In the genomic region with DNA sequence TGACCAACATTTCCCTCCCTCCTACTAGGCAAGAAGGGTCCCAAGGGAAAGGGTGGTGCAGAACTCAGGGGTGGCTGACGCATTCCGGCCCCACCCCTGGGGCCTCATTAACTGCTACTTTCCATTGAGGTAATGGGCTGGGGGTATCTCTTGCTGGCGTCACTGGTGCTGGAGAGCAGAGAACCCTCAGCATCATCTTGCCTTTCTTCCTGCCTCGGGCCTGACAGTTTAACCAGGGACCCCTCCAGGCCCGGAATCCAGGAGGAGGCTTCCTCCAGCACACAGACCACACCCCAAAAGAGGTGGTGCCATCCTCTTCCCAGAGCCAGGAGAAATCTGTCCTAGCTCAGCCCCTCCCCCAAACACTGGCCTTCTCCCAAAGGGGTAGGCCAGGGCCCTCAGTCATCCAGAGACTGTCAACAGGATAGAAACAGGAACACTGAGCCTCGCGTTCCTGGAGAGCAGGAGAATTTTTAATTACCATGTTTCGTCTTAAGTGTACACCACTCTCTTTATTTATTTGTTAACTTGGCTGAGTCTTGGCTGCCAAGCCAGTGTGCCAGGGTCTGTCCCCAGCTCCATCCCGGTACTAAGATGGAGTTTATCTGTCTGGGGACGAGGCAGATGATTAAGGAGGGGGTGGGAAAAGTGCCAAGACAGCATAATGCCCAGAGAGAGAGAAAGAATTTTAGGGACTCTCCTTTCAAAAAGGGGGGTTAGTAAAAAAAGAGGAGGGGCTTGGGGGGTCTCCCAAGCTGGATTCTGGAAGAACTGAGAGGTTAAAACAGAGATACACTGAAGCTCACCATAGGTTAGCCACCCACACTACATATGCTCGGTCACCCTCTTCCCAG, we compare ENCODE assay signal across 1 cellular context.
TF ChIP-seq lines count a peak whose summit lies in the region.

No MANE protein-coding gene starts in this region.

TF ChIP-seq in HEK293, 187 proteins besides CTCF, POLR2A, EP300 and RAD21 (continued from another document):
- TF ChIP-seq, protein P1, sequence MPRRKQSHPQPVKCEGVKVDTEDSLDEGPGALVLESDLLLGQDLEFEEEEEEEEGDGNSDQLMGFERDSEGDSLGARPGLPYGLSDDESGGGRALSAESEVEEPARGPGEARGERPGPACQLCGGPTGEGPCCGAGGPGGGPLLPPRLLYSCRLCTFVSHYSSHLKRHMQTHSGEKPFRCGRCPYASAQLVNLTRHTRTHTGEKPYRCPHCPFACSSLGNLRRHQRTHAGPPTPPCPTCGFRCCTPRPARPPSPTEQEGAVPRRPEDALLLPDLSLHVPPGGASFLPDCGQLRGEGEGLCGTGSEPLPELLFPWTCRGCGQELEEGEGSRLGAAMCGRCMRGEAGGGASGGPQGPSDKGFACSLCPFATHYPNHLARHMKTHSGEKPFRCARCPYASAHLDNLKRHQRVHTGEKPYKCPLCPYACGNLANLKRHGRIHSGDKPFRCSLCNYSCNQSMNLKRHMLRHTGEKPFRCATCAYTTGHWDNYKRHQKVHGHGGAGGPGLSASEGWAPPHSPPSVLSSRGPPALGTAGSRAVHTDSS (tag by site-specific recombination; IDR thresholded peaks at IDR 0.05): no peak
- TF ChIP-seq REPIN1 (tag by site-specific recombination; IDR thresholded peaks at IDR 0.05; ENCODE audit: low read depth): no peak
- TF ChIP-seq ZNF830 (tag by site-specific recombination; IDR thresholded peaks at IDR 0.05; ENCODE audit: low read depth): no peak
- no peak for TF ChIP-seq ZNF16 (tag by site-specific recombination; IDR thresholded peaks at IDR 0.05; ENCODE audit: low read depth)
- TF ChIP-seq ZEB2 (tag by site-specific recombination; IDR thresholded peaks at IDR 0.05): no peak
- no peak for TF ChIP-seq MEIS1 (CRISPR knock-in tag; IDR thresholded peaks at IDR 0.05; ENCODE audit: borderline replicate concordance)
- TF ChIP-seq, protein P2, sequence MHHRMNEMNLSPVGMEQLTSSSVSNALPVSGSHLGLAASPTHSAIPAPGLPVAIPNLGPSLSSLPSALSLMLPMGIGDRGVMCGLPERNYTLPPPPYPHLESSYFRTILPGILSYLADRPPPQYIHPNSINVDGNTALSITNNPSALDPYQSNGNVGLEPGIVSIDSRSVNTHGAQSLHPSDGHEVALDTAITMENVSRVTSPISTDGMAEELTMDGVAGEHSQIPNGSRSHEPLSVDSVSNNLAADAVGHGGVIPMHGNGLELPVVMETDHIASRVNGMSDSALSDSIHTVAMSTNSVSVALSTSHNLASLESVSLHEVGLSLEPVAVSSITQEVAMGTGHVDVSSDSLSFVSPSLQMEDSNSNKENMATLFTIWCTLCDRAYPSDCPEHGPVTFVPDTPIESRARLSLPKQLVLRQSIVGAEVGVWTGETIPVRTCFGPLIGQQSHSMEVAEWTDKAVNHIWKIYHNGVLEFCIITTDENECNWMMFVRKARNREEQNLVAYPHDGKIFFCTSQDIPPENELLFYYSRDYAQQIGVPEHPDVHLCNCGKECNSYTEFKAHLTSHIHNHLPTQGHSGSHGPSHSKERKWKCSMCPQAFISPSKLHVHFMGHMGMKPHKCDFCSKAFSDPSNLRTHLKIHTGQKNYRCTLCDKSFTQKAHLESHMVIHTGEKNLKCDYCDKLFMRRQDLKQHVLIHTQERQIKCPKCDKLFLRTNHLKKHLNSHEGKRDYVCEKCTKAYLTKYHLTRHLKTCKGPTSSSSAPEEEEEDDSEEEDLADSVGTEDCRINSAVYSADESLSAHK (tag by site-specific recombination; IDR thresholded peaks at IDR 0.05): no peak
- TF ChIP-seq ZNF596 (tag by site-specific recombination; IDR thresholded peaks at IDR 0.05): no peak
- no peak for TF ChIP-seq ZNF785 (tag by site-specific recombination; IDR thresholded peaks at IDR 0.05)
- TF ChIP-seq KLF1 (tag by site-specific recombination; IDR thresholded peaks at IDR 0.05): peak; percentile 97
- no peak for TF ChIP-seq TCF7L2 (IDR thresholded peaks at IDR 0.05; ENCODE audit: borderline replicate concordance, low read depth, low read length)
- TF ChIP-seq ZNF621 (tag by site-specific recombination; IDR thresholded peaks at IDR 0.05): no peak
- no peak for TF ChIP-seq ZNF521 (tag by site-specific recombination; IDR thresholded peaks at IDR 0.05)
- no peak for TF ChIP-seq HOXC10 (CRISPR knock-in tag; IDR thresholded peaks at IDR 0.05)
- TF ChIP-seq, protein P3, sequence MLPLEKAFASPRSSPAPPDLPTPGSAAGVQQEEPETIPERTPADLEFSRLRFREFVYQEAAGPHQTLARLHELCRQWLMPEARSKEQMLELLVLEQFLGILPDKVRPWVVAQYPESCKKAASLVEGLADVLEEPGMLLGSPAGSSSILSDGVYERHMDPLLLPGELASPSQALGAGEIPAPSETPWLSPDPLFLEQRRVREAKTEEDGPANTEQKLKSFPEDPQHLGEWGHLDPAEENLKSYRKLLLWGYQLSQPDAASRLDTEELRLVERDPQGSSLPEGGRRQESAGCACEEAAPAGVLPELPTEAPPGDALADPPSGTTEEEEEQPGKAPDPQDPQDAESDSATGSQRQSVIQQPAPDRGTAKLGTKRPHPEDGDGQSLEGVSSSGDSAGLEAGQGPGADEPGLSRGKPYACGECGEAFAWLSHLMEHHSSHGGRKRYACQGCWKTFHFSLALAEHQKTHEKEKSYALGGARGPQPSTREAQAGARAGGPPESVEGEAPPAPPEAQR (tag by site-specific recombination; IDR thresholded peaks at IDR 0.05): no peak
- no peak for TF ChIP-seq PRDM1 (tag by site-specific recombination; IDR thresholded peaks at IDR 0.05)
- peak; percentile 19; the same call in 1 of the 2 replicates for TF ChIP-seq GLIS2 (tag by site-specific recombination; IDR thresholded peaks at IDR 0.05)
- TF ChIP-seq ZBTB21 (tag by site-specific recombination; IDR thresholded peaks at IDR 0.05): no peak
- no peak for TF ChIP-seq ZSCAN30 (tag by site-specific recombination; IDR thresholded peaks at IDR 0.05)
- TF ChIP-seq GLIS1 (tag by site-specific recombination; IDR thresholded peaks at IDR 0.05): no peak
- TF ChIP-seq HOXD13 (CRISPR knock-in tag; IDR thresholded peaks at IDR 0.05; ENCODE audit: borderline replicate concordance): no peak
- TF ChIP-seq ZNF155 (tag by site-specific recombination; IDR thresholded peaks at IDR 0.05): no peak
- TF ChIP-seq BCL11A (tag by site-specific recombination; IDR thresholded peaks at IDR 0.05; ENCODE audit: low read depth): no peak
